ENCODE assay signal across 37 cellular contexts in genomic region chr2:169298007-169298406, GRCh38.
A peak's percentile ranks its signal among the peaks of the same experiment; 100 is the strongest.
DNase-seq lines count a peak whose midpoint lies in the region; ATAC-seq, FAIRE-seq and TF ChIP-seq lines count a peak whose summit lies in the region.
"Had no signal": no experiment of that assay in that cellular context is flagged by ENCODE, and none has a peak within 500 bp of the region (broad histone marks: within the 10 kb centered on the region; RNA-seq: fewer than 3 reads in every experiment).

No MANE protein-coding gene starts in this region.

- no peak overlapping the region for H3K9ac ChIP-seq in HepG2 (ENCODE audit: insufficient read depth, low read depth, low read length)
- H3K9ac ChIP-seq in neural progenitor cell, result no peak overlapping the region
- H3K9ac ChIP-seq: BLaER1; BLaER1 treated with 17β-estradiol and CSF1 and Interleukin-3, amounts not matched to agents 10 nM and 100 nM had no signal

- intact Hi-C loops in HepG2 (cut with micrococcal nuclease; ENCODE audit: unreplicated experiment) (no loop called here), right lobe of liver (cut with DNase I) (no loop called here)

- in situ Hi-C loops in HepG2 (cut with HindIII; ENCODE audit: extremely low pct_ligation_motif_present, low pct_unique_long_range_greater_than_20kb), result no loop called here

- peaks cover 35% of the 10 kb centered on the region for H3F3A ChIP-seq in neural progenitor cell (ENCODE audit: low read depth)

- no peak for TF ChIP-seq EP300 in HepG2 (IDR thresholded peaks at IDR 0.05; ENCODE audit: low read depth in 2 of 2, low read length in 2 of 2)
- no peak for TF ChIP-seq EP300 in HepG2 (CRISPR knock-in tag; IDR thresholded peaks at IDR 0.05; ENCODE audit: borderline replicate concordance)

- H3K27ac ChIP-seq in HepG2 (ENCODE audit: extremely low read length, insufficient read depth, low read length) (no peak overlapping the region), right lobe of liver (no peak overlapping the region), HEK293 (ENCODE audit: extremely low read depth, low read depth, low read length) (no peak overlapping the region), neural progenitor cell (no peak overlapping the region)
- H3K27ac ChIP-seq: 22Rv1; A549; BLaER1; BLaER1 treated with 17β-estradiol and CSF1 and Interleukin-3, amounts not matched to agents 10 nM and 100 nM; C4-2B had no signal

- no peak for TF ChIP-seq RAD21 in HepG2 (CRISPR knock-in tag; IDR thresholded peaks at IDR 0.05)

- TF ChIP-seq CTCF in HepG2 (CRISPR knock-in tag; IDR thresholded peaks at IDR 0.05) (no peak), right lobe of liver (IDR thresholded peaks at IDR 0.05) (no peak), HEK293 (tag by site-specific recombination; IDR thresholded peaks at IDR 0.05) (no peak), neural progenitor cell (IDR thresholded peaks at IDR 0.05) (no peak)

- no peak overlapping the region for H3K4me2 ChIP-seq in HepG2 (ENCODE audit: low read depth, low read length)
- peak overlapping the region; percentile 18 for H3K4me2 ChIP-seq in neural progenitor cell
- H3K4me2 ChIP-seq: A549; BLaER1; BLaER1 treated with 17β-estradiol and CSF1 and Interleukin-3, amounts not matched to agents 10 nM and 100 nM had no signal

- no peaks in the 10 kb centered on the region for H3K4me1 Mint-ChIP-seq in T-helper 17 cell
- H3K4me1 Mint-ChIP-seq in neural progenitor cell, result peaks cover 52% of the 10 kb centered on the region
- H3K4me1 Mint-ChIP-seq: B cell; CD14-positive monocyte; CD4-positive, CD25-positive, alpha-beta regulatory T cell; CD8-positive, alpha-beta memory T cell had no signal

- H2AFZ ChIP-seq in HepG2 (ENCODE audit: low read length) (no peak overlapping the region), neural progenitor cell (replicated peaks) (no peak overlapping the region)

- CTCF ChIA-PET in HepG2 (lab: Yijun Ruan, JAX; ENCODE audit: low intra/inter-chr PET ratio, low total read pairs), result no interaction called here
- CTCF ChIA-PET in HEK293 (lab: Yijun Ruan, JAX), result no interaction called here

- H3K36me3 ChIP-seq in HepG2 (replicated peaks in 1 of 2; ENCODE audit: control insufficient read depth in 1 of 2, insufficient read depth in 2 of 2, low read length in 2 of 2) (no peaks in the 10 kb centered on the region), right lobe of liver (no peaks in the 10 kb centered on the region), HEK293 (ENCODE audit: control insufficient read depth in 2 of 2, insufficient read depth in 1 of 2, low read length in 2 of 2) (no peaks in the 10 kb centered on the region), neural progenitor cell (no peaks in the 10 kb centered on the region)
- H3K36me3 ChIP-seq: BE2C; BLaER1; BLaER1 treated with 17β-estradiol and CSF1 and Interleukin-3, amounts not matched to agents 10 nM and 100 nM had no signal

- no peaks in the 10 kb centered on the region for H4K20me1 ChIP-seq in HepG2 (ENCODE audit: insufficient read depth, low read length)
- H4K20me1 ChIP-seq in neural progenitor cell (ENCODE audit: low read depth), result peaks cover 44% of the 10 kb centered on the region
- H4K20me1 ChIP-seq: BLaER1; BLaER1 treated with 17β-estradiol and CSF1 and Interleukin-3, amounts not matched to agents 10 nM and 100 nM had no signal

- BruUV-seq in HepG2 (replicated peaks; lab: Mats Ljungman, UMichigan), result no TSS peak

- no peaks in the 10 kb centered on the region for H3K79me2 ChIP-seq in HepG2 (ENCODE audit: insufficient read depth, low read length)
- H3K79me2 ChIP-seq in neural progenitor cell (ENCODE audit: low read depth), result peaks cover 70% of the 10 kb centered on the region

- TF ChIP-seq POLR2A in HepG2 (IDR thresholded peaks at IDR 0.05; ENCODE audit: insufficient read depth in 1 of 2, low read depth in 2 of 2, low read length in 2 of 2) (no peak), right lobe of liver (IDR thresholded peaks at IDR 0.05) (no peak)

- no peak overlapping the region for H3K4me3 Mint-ChIP-seq in T-helper 17 cell
- no peak overlapping the region for H3K4me3 Mint-ChIP-seq in neural progenitor cell
- H3K4me3 Mint-ChIP-seq: B cell; CD14-positive monocyte; CD4-positive, alpha-beta memory T cell; CD4-positive, alpha-beta T cell; CD4-positive, CD25-positive, alpha-beta regulatory T cell; CD8-positive, alpha-beta memory T cell; CD8-positive, alpha-beta T cell had no signal

- WGBS in HepG2 (ENCODE audit: low lambda C conversion rate), result 0% methylated on average over 1 of the region's 1 CpG
- 90% methylated on average over 1 of the region's 1 CpG for WGBS in right lobe of liver (ENCODE audit: insufficient coverage, low coverage, low lambda C conversion rate, missing lambda C conversion rate)

- H3K4me3 ChIP-seq in HepG2 (replicated peaks in 1 of 3; ENCODE audit: insufficient read depth in 1 of 3, low read depth in 2 of 3, low read length in 3 of 3) (no peak overlapping the region), right lobe of liver (no peak overlapping the region), HEK293 (ENCODE audit: low read depth, low read length) (no peak overlapping the region), neural progenitor cell (no peak overlapping the region)
- H3K4me3 ChIP-seq: A549; BLaER1; BLaER1 treated with 17β-estradiol and CSF1 and Interleukin-3, amounts not matched to agents 10 nM and 100 nM had no signal

- H3K9me3 Mint-ChIP-seq in neural progenitor cell, result no peaks in the 10 kb centered on the region
- H3K9me3 Mint-ChIP-seq: CD14-positive monocyte; CD4-positive, alpha-beta memory T cell; CD4-positive, alpha-beta T cell; CD8-positive, alpha-beta memory T cell; CD8-positive, alpha-beta T cell had no signal

- peaks cover 45% of the 10 kb centered on the region for H3K27me3 Mint-ChIP-seq in T-helper 17 cell
- H3K27me3 Mint-ChIP-seq in neural progenitor cell (ENCODE audit: insufficient read depth, low read depth), result no peaks in the 10 kb centered on the region

- FAIRE-seq in HepG2 (lab: Jason Lieb, UNC) (no peak), GM19239 (lab: Jason Lieb, UNC) (no peak)
- FAIRE-seq: A204.1, A549, D721Med had no signal

- H3K4me1 ChIP-seq in HepG2 (ENCODE audit: insufficient read depth, low read length), result peaks cover 11% of the 10 kb centered on the region
- no peaks in the 10 kb centered on the region for H3K4me1 ChIP-seq in right lobe of liver
- H3K4me1 ChIP-seq in HEK293 (ENCODE audit: control insufficient read depth, insufficient read depth, low read length), result no peaks in the 10 kb centered on the region
- peaks cover 73% of the 10 kb centered on the region for H3K4me1 ChIP-seq in neural progenitor cell
- H3K4me1 ChIP-seq: A549; BE2C; BLaER1; BLaER1 treated with 17β-estradiol and CSF1 and Interleukin-3, amounts not matched to agents 10 nM and 100 nM had no signal

- POLR2A ChIA-PET in HepG2 (lab: Yijun Ruan, JAX) (no interaction called here), HEK293 (lab: Yijun Ruan, JAX) (no interaction called here)

- no peak for DNase-seq in HepG2 (ENCODE audit: low spot score)
- no peak for DNase-seq in right lobe of liver
- DNase-seq in T-helper 17 cell, result no peak
- no peak for DNase-seq in neural progenitor cell (ENCODE audit: low spot score)
- DNase-seq in GM19239 (ENCODE audit: insufficient read length, low spot score), result no peak
- DNase-seq in NCI-H2081 (lab: John Stamatoyannopoulos, UW), result no peak
- DNase-seq: 8988T; ACHN; AML-193; BE2C; C1 segment of cervical spinal cord; Caco-2; Calu3; CD4-positive, alpha-beta memory T cell; CD4-positive, alpha-beta T cell; CD4-positive, CD25-positive, alpha-beta regulatory T cell; CD8-positive, alpha-beta memory T cell; CD8-positive, alpha-beta T cell; COR-L47; DMS 273 treated with DMSO at 0.1 percent for 48 hours; DMS153; DMS53; DMS79; DMS79 treated with DMSO at 0.1 percent for 48 hours; DND-41; EL had no signal

- H3K9me3 ChIP-seq in HepG2 (ENCODE audit: low read length) (no peaks in the 10 kb centered on the region), right lobe of liver (no peaks in the 10 kb centered on the region), HEK293 (ENCODE audit: control insufficient read depth, insufficient read depth, low read depth, low read length) (no peaks in the 10 kb centered on the region), T-helper 17 cell (ENCODE audit: control insufficient read depth, low read length, poor library complexity, severe bottlenecking) (no peaks in the 10 kb centered on the region), neural progenitor cell (ENCODE audit: low read depth) (no peaks in the 10 kb centered on the region)
- H3K9me3 ChIP-seq: A549; BE2C; BLaER1; BLaER1 treated with 17β-estradiol and CSF1 and Interleukin-3, amounts not matched to agents 10 nM and 100 nM; Caco-2 had no signal

- H3K27ac Mint-ChIP-seq in T-helper 17 cell (peak overlapping the region; percentile 39), neural progenitor cell (no peak overlapping the region)
- H3K27ac Mint-ChIP-seq: B cell; CD14-positive monocyte; CD4-positive, alpha-beta memory T cell; CD4-positive, alpha-beta T cell; CD4-positive, CD25-positive, alpha-beta regulatory T cell; CD8-positive, alpha-beta memory T cell; CD8-positive, alpha-beta T cell had no signal

- H3K36me3 Mint-ChIP-seq in T-helper 17 cell (ENCODE audit: low read depth) (no peaks in the 10 kb centered on the region), neural progenitor cell (peaks cover 11% of the 10 kb centered on the region)
- H3K36me3 Mint-ChIP-seq: CD14-positive monocyte; CD4-positive, alpha-beta memory T cell; CD4-positive, CD25-positive, alpha-beta regulatory T cell; CD8-positive, alpha-beta memory T cell; CD8-positive, alpha-beta T cell had no signal

- H3K27me3 ChIP-seq in HepG2 (ENCODE audit: control insufficient read depth in 1 of 2, insufficient read depth in 2 of 2, low read length in 2 of 2), result peaks cover 0 to 9% of the 10 kb centered on the region in 2 experiments; a peak in 1 of 5 replicates
- no peaks in the 10 kb centered on the region for H3K27me3 ChIP-seq in right lobe of liver
- H3K27me3 ChIP-seq in neural progenitor cell, result no peaks in the 10 kb centered on the region
- H3K27me3 ChIP-seq: BE2C; BLaER1; BLaER1 treated with 17β-estradiol and CSF1 and Interleukin-3, amounts not matched to agents 10 nM and 100 nM had no signal

- ATAC-seq in HepG2 (no peak), right lobe of liver (no peak), T-helper 17 cell (no peak), GM19351 (IDR thresholded peaks at IDR 0.05; ENCODE audit: unreplicated experiment) (no peak)
- ATAC-seq: A549; CD8-positive, alpha-beta T cell had no signal

TF ChIP-seq in HEK293, 187 proteins besides CTCF, POLR2A, EP300 and RAD21:
- TF ChIP-seq ZNF513 (tag by site-specific recombination; IDR thresholded peaks at IDR 0.05), result peak; percentile 66
- TF ChIP-seq ZNF140 (tag by site-specific recombination; IDR thresholded peaks at IDR 0.05), result no peak

Comparison
In these comparisons a context has a peak if more than half of its experiments do, and no peak if none do; other contexts are left out.
1. Of the 63 proteins assayed by ChIP-seq in both HepG2 and HEK293: peak only in HepG2: none; only in HEK293: ZNF513; in both: none; in neither: 62.